In the genomic region with DNA sequence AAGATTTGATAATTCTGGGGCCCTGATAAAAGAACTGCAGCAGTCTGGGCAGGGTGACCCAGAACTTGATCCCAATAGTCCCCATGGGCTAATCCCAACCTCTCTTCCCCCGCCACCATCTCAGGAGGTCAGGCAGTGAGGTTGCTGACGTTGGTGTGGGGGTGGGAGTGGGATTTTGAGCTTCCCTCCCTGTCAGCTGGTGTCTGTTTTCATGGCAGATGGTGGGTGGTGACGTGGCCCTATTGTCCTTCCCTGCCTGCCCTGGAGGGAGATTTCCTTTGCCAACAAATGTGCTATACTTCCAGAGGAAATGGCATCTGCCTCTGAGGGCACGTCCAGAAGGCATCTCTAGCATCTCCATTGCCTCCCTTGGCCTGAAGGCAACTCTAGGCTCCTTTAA, we compare ENCODE assay signal across 22 cellular contexts. TPM values are rescaled to one million over a fixed set of nuclear protein-coding genes. Genes with fewer than 3 reads are reported as not detected.
DNase-seq lines count a peak whose midpoint lies in the region; ATAC-seq, FAIRE-seq and TF ChIP-seq lines count a peak whose summit lies in the region.
"Had no signal": no experiment of that assay in that cellular context is flagged by ENCODE, and none has a peak within 500 bp of the region (broad histone marks: within the 10 kb centered on the region; RNA-seq: fewer than 3 reads in every experiment).

No MANE protein-coding gene starts in this region.

- no peaks in the 10 kb centered on the region; a peak in 1 of 5 replicates for H3K27me3 ChIP-seq in HepG2 (ENCODE audit: control insufficient read depth in 1 of 2, insufficient read depth in 2 of 2, low read length in 2 of 2)
- no peaks in the 10 kb centered on the region for H3K27me3 ChIP-seq in right lobe of liver
- H3K27me3 ChIP-seq: neutrophil, vagina had no signal

- no peak overlapping the region for H3K4me3 ChIP-seq in HepG2 (replicated peaks in 1 of 3; ENCODE audit: insufficient read depth in 1 of 3, low read depth in 2 of 3, low read length in 3 of 3)
- H3K4me3 ChIP-seq in right lobe of liver = no peak overlapping the region
- H3K4me3 ChIP-seq: esophagus squamous epithelium, vagina had no signal

- POLR2A ChIA-PET in HepG2 (lab: Yijun Ruan, JAX) = no interaction called here

- H3K36me3 ChIP-seq in HepG2 (replicated peaks in 1 of 2; ENCODE audit: control insufficient read depth in 1 of 2, insufficient read depth in 2 of 2, low read length in 2 of 2) (no peaks in the 10 kb centered on the region), right lobe of liver (no peaks in the 10 kb centered on the region)
- H3K36me3 ChIP-seq: esophagus squamous epithelium, neutrophil, vagina had no signal

- in situ Hi-C loops in HepG2 (cut with HindIII; ENCODE audit: extremely low pct_ligation_motif_present, low pct_unique_long_range_greater_than_20kb) = loop anchor here (25.0 kb wide), 1 partner anchor 295 kb away; no protein-coding TSS in a partner anchor

- H4K20me1 ChIP-seq in HepG2 (ENCODE audit: insufficient read depth, low read length) = no peaks in the 10 kb centered on the region

- intact Hi-C loops in HepG2 (cut with micrococcal nuclease; ENCODE audit: unreplicated experiment) = no loop called here
- intact Hi-C loops in right lobe of liver (cut with DNase I) = no loop called here

- no peaks in the 10 kb centered on the region for H3K79me2 ChIP-seq in HepG2 (ENCODE audit: insufficient read depth, low read length)

- H3K9me3 ChIP-seq in HepG2 (ENCODE audit: low read length) (no peaks in the 10 kb centered on the region), right lobe of liver (no peaks in the 10 kb centered on the region)
- H3K9me3 ChIP-seq: esophagus squamous epithelium, neutrophil, vagina had no signal

- CTCF ChIA-PET in HepG2 (lab: Yijun Ruan, JAX; ENCODE audit: low intra/inter-chr PET ratio, low total read pairs) = no interaction called here

- no peak overlapping the region for H2AFZ ChIP-seq in HepG2 (ENCODE audit: low read length)

- TF ChIP-seq EP300 in HepG2 (IDR thresholded peaks at IDR 0.05; ENCODE audit: low read depth in 2 of 2, low read length in 2 of 2) (no peak), HepG2 (CRISPR knock-in tag; IDR thresholded peaks at IDR 0.05; ENCODE audit: borderline replicate concordance) (no peak)

- BruUV-seq in HepG2 (replicated peaks; lab: Mats Ljungman, UMichigan) = no TSS peak

- ATAC-seq in HepG2 (no peak), right lobe of liver (no peak)
- ATAC-seq: CD8-positive, alpha-beta T cell; HCT116; Panc1; sciatic nerve; T-cell had no signal

- TF ChIP-seq POLR2A in HepG2 (IDR thresholded peaks at IDR 0.05; ENCODE audit: insufficient read depth in 1 of 2, low read depth in 2 of 2, low read length in 2 of 2) (no peak), right lobe of liver (IDR thresholded peaks at IDR 0.05) (no peak)

- H3K27ac ChIP-seq in HepG2 (ENCODE audit: extremely low read length, insufficient read depth, low read length) (no peak overlapping the region), right lobe of liver (no peak overlapping the region)
- H3K27ac ChIP-seq: esophagus squamous epithelium, neutrophil, vagina had no signal

- no peaks in the 10 kb centered on the region for H3K4me1 ChIP-seq in HepG2 (ENCODE audit: insufficient read depth, low read length)
- H3K4me1 ChIP-seq in right lobe of liver = no peaks in the 10 kb centered on the region
- H3K4me1 ChIP-seq: esophagus squamous epithelium, vagina had no signal

- WGBS in HepG2 (ENCODE audit: low lambda C conversion rate) = 0% methylated on average over 3 of the region's 4 CpGs
- 10% methylated on average over 2 of the region's 4 CpGs for WGBS in right lobe of liver (ENCODE audit: insufficient coverage, low coverage, low lambda C conversion rate, missing lambda C conversion rate)

- no peak overlapping the region for H3K4me2 ChIP-seq in HepG2 (ENCODE audit: low read depth, low read length)

- DNase-seq in HepG2 (ENCODE audit: low spot score) = no peak
- DNase-seq in right lobe of liver = no peak
- peak; percentile 97 for DNase-seq in NCI-H446 treated with DMSO at 0.1 percent for 48 hours (lab: John Stamatoyannopoulos, UW)
- DNase-seq in dermis blood vessel endothelial cell = peak; percentile 33
- DNase-seq in mucosa of gallbladder (ENCODE audit: low spot score) = no peak
- DNase-seq in cerebellar cortex (ENCODE audit: low spot score) = no peak
- DNase-seq in SIG-M5 (lab: John Stamatoyannopoulos, UW) = no peak
- DNase-seq in putamen (ENCODE audit: low spot score) = no peak
- DNase-seq: activated CD4-positive, alpha-beta memory T cell treated with anti-CD3 and anti-CD28 coated beads for 36 hours; activated naive CD8-positive, alpha-beta T cell treated with anti-CD3 and anti-CD28 coated beads for 36 hours; activated T-cell treated with anti-CD3 and anti-CD28 coated beads, Interleukin-2, amount 50 U/mL, for 48 hours; CD8-positive, alpha-beta T cell; esophagus squamous epithelium; NCI-H510A; T-cell had no signal

- FAIRE-seq in HepG2 (lab: Jason Lieb, UNC) = no peak
- FAIRE-seq: keratinocyte had no signal

- TF ChIP-seq RAD21 in HepG2 (CRISPR knock-in tag; IDR thresholded peaks at IDR 0.05) = no peak

- no peak overlapping the region for H3K9ac ChIP-seq in HepG2 (ENCODE audit: insufficient read depth, low read depth, low read length)

- TF ChIP-seq CTCF in HepG2 (CRISPR knock-in tag; IDR thresholded peaks at IDR 0.05) = no peak
- TF ChIP-seq CTCF in right lobe of liver (IDR thresholded peaks at IDR 0.05) = no peak

TF ChIP-seq in HepG2, 621 proteins besides CTCF, POLR2A, EP300 and RAD21:
- TF ChIP-seq RNF2 (conservative IDR thresholded peaks at IDR 0.05; ENCODE audit: low read depth) = no peak
- peak; percentile 47; the same call in 1 of the 2 replicates for TF ChIP-seq CREB1 (IDR thresholded peaks at IDR 0.05)
- no peak for TF ChIP-seq CREB1 (CRISPR knock-in tag; IDR thresholded peaks at IDR 0.05)
- TF ChIP-seq ZFAT (CRISPR knock-in tag; conservative IDR thresholded peaks at IDR 0.05) = no peak
- TF ChIP-seq, protein P1, sequence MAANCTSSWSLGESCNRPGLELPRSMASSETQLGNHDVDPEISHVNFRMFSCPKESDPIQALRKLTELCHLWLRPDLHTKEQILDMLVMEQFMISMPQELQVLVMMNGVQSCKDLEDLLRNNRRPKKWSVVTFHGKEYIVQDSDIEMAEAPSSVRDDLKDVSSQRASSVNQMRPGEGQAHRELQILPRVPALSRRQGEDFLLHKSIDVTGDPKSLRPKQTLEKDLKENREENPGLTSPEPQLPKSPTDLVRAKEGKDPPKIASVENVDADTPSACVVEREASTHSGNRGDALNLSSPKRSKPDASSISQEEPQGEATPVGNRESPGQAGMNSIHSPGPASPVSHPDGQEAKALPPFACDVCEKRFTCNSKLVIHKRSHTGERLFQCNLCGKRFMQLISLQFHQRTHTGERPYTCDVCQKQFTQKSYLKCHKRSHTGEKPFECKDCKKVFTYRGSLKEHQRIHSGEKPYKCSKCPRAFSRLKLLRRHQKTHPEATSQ (CRISPR knock-in tag; IDR thresholded peaks at IDR 0.05; ENCODE audit: borderline replicate concordance) = no peak
- no peak for TF ChIP-seq ZNF670 (CRISPR knock-in tag; IDR thresholded peaks at IDR 0.05; ENCODE audit: borderline replicate concordance)

RNA-seq across cellular contexts. Expression of gene NEUROD4, which starts 37.7 kb away (rescaled TPM):
- total RNA-seq in HepG2 (2016; rRNA removed; fragmentation: Illumina TruSeq; extraction: Trizol) (not detected in 2 replicates), right lobe of liver (not detected), dermis blood vessel endothelial cell (not detected in 2 replicates), mucosa of gallbladder (not detected)
- not detected in 2 replicates for total RNA-seq in HepG2 (2016; cell fraction: cytosol; rRNA removed; fragmentation: Illumina TruSeq; extraction: Trizol; ENCODE audit: low read depth)
- total RNA-seq in HepG2 (2016; cell fraction: insoluble cytoplasmic fraction; rRNA removed; fragmentation: Illumina TruSeq; extraction: Trizol) = not detected in 2 replicates
- total RNA-seq in HepG2 (2016; cell fraction: membrane; rRNA removed; fragmentation: Illumina TruSeq; extraction: Trizol) = not detected in 2 replicates
- total RNA-seq in HepG2 (2016; cell fraction: nucleus; rRNA removed; fragmentation: Illumina TruSeq; extraction: Trizol) = not detected in 2 replicates
- polyA plus RNA-seq in HepG2 (2011; rRNA removed) = not detected in 2 replicates
- not detected in 2 replicates for polyA plus RNA-seq in HepG2 (2011; cell fraction: cytosol; rRNA removed)
- polyA plus RNA-seq in HepG2 (2011; cell fraction: nucleus; rRNA removed) = not detected in 2 replicates
- not detected in 2 replicates for polyA plus RNA-seq in HepG2 (2012)
- not detected in 2 replicates for polyA plus RNA-seq in HepG2 (2016; cell fraction: cytosol; fragmentation: Illumina TruSeq; extraction: Trizol; ENCODE audit: low read depth)
- not detected in 2 replicates for polyA plus RNA-seq in HepG2 (2016; cell fraction: insoluble cytoplasmic fraction; fragmentation: Illumina TruSeq; extraction: Trizol; ENCODE audit: low read depth)
- polyA plus RNA-seq in HepG2 (2016; cell fraction: membrane; fragmentation: Illumina TruSeq; extraction: Trizol; ENCODE audit: low read depth) = not detected in 2 replicates
- polyA plus RNA-seq in HepG2 (2016; cell fraction: nucleus; fragmentation: Illumina TruSeq; extraction: Trizol; ENCODE audit: insufficient read depth, low read depth) = not detected in 2 replicates
- not detected in 2 replicates for polyA minus RNA-seq in HepG2 (2011; rRNA and poly(A)+ RNA removed; ENCODE audit: low replicate concordance)
- not detected in 2 replicates for polyA minus RNA-seq in HepG2 (2011; cell fraction: cytosol; rRNA and poly(A)+ RNA removed)
- not detected in 2 replicates for polyA minus RNA-seq in HepG2 (2011; cell fraction: nucleus; rRNA and poly(A)+ RNA removed)
- total RNA-seq: activated CD4-positive, alpha-beta memory T cell treated with anti-CD3 and anti-CD28 coated beads for 36 hours; activated naive CD8-positive, alpha-beta T cell treated with anti-CD3 and anti-CD28 coated beads for 36 hours; CD8-positive, alpha-beta T cell; esophagus squamous epithelium; mesenteric fat pad; sciatic nerve; vagina had no signal
- polyA plus RNA-seq: keratinocyte had no signal

Comparison
In these comparisons a context has a peak if more than half of its experiments do, and no peak if none do; other contexts are left out.
1. DNase-seq: peak in NCI-H446 treated with DMSO at 0.1 percent for 48 hours (single experiment) and dermis blood vessel endothelial cell (single experiment); none in HepG2 (single experiment), right lobe of liver (0 of 3), mucosa of gallbladder (single experiment), cerebellar cortex (single experiment), SIG-M5 (single experiment) and putamen (single experiment).